In the genomic region with DNA sequence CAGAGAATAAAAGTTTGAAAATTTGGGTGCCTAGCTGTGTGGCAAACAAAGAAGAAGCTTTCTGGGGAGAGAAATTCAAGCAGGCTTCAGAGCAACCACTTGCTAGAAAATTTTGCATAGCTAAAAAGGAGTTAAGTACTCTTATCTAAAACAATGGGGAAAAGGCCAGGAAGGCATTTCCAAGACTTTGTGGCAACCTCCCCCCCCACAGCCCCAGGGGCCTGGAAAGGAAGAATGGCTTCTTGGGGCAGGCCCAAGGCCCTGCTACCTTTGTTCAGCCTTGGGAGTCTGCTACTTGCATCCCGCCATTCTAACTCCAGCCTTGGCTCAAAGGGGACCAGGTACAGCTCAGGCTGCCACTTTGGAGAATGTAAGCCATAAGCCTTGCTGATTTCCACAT, we compare ENCODE assay signal across 1 cellular context.
TF ChIP-seq lines count a peak whose summit lies in the region.

No MANE protein-coding gene starts in this region.

TF ChIP-seq in H1, 55 proteins besides CTCF, POLR2A, EP300 and RAD21:
- no peak for TF ChIP-seq FOSL1 (IDR thresholded peaks at IDR 0.05; ENCODE audit: insufficient read depth, low read depth, low read length)
- no peak for TF ChIP-seq EZH2 (IDR thresholded peaks at IDR 0.05; ENCODE audit: low read depth, low read length, severe bottlenecking)
- TF ChIP-seq SP1 (IDR thresholded peaks at IDR 0.05; ENCODE audit: low read depth, low read length), result no peak
- TF ChIP-seq GABPA (IDR thresholded peaks at IDR 0.05; ENCODE audit: borderline replicate concordance, insufficient read depth, low read length), result no peak
- TF ChIP-seq HDAC6 (IDR thresholded peaks at IDR 0.05; ENCODE audit: low read depth, low read length), result no peak
- no peak for TF ChIP-seq JUN (IDR thresholded peaks at IDR 0.05; ENCODE audit: low read depth, low read length)
- TF ChIP-seq YY1 (IDR thresholded peaks at IDR 0.05; ENCODE audit: low read depth, low read length), result 0 out of 2 replicates have a peak, but pooled peaks have one; percentile 28
